In the genomic region with DNA sequence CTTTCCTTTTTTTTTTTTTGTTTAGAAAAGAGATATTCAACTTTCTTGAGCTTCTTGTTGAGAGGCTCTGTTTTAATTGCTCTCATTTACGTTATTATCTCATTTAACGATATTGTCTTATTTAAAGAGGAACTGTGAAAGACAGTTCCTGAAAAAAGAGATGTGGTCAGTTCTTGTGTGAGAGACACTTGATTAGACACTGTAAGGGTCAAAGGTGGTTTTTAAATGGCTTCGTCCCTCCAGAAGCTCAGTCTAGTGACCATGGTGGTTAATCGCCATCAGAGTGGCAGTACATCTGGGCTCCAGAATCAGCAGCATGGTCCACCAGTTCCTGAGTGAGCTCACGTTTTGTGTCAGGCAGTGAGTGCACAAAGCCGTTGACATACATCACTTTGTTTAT, we compare ENCODE assay signal across 26 cellular contexts. TPM values are rescaled to one million over a fixed set of nuclear protein-coding genes. Genes with fewer than 3 reads are reported as not detected.
"Had no signal": no experiment of that assay in that cellular context is flagged by ENCODE, and none has a peak within 500 bp of the region (broad histone marks: within the 10 kb centered on the region; RNA-seq: fewer than 3 reads in every experiment).

No MANE protein-coding gene starts in this region.

- H3K4me1 Mint-ChIP-seq: activated naive CD8-positive, alpha-beta T cell treated with anti-CD3 and anti-CD28 coated beads, Interleukin-2, amount 10 ng/mL, durations not matched to agents 7 days and 5 days; mesothelial cell of epicardium; natural killer cell had no signal

- H3K27ac Mint-ChIP-seq: activated naive CD4-positive, alpha-beta T cell treated with anti-CD3 and anti-CD28 coated beads for 36 hours; activated naive CD8-positive, alpha-beta T cell treated with anti-CD3 and anti-CD28 coated beads, Interleukin-2, amount 10 ng/mL, durations not matched to agents 7 days and 5 days; activated T-cell treated with anti-CD3 and anti-CD28 coated beads, Interleukin-2, amount 50 U/mL, for 24 hours; effector memory CD8-positive, alpha-beta T cell; mesothelial cell of epicardium; natural killer cell; progenitor cell of endocrine pancreas had no signal

- H3K36me3 Mint-ChIP-seq: activated naive CD8-positive, alpha-beta T cell treated with anti-CD3 and anti-CD28 coated beads, Interleukin-2, amount 10 ng/mL, durations not matched to agents 7 days and 5 days; mesothelial cell of epicardium; natural killer cell had no signal

- DNase-seq: activated CD8-positive, alpha-beta memory T cell treated with anti-CD3 and anti-CD28 coated beads, Interleukin-2, amount 50 U/mL, for 4 hours; activated naive CD4-positive, alpha-beta T cell treated with anti-CD3 and anti-CD28 coated beads for 36 hours; activated naive CD8-positive, alpha-beta T cell treated with anti-CD3 and anti-CD28 coated beads, Interleukin-2, amount 10 ng/mL, durations not matched to agents 7 days and 5 days; activated T-cell treated with anti-CD3 and anti-CD28 coated beads, Interleukin-2, amount 50 U/mL, for 24 hours; amniotic stem cell; colonic mucosa; dorsolateral prefrontal cortex; effector memory CD8-positive, alpha-beta T cell; gastrocnemius medialis; left ventricle myocardium inferior; mammary epithelial cell; natural killer cell; retina; sigmoid colon; stimulated activated CD4-positive, alpha-beta T cell treated with anti-CD3 and anti-CD28 coated beads, Interleukin-15, amount 100 ng/mL, for 24 hours; stimulated activated naive CD4-positive, alpha-beta T cell; testis; trophoblast cell had no signal

- H3K27ac ChIP-seq: breast epithelium, colonic mucosa, gastrocnemius medialis, left ventricle myocardium inferior, sigmoid colon, testis had no signal

- H3K9me3 Mint-ChIP-seq: activated naive CD4-positive, alpha-beta T cell treated with anti-CD3 and anti-CD28 coated beads for 36 hours; activated naive CD8-positive, alpha-beta T cell treated with anti-CD3 and anti-CD28 coated beads, Interleukin-2, amount 10 ng/mL, durations not matched to agents 7 days and 5 days; activated T-cell treated with anti-CD3 and anti-CD28 coated beads, Interleukin-2, amount 50 U/mL, for 24 hours; effector memory CD8-positive, alpha-beta T cell; mesothelial cell of epicardium; natural killer cell had no signal

- H3K4me1 ChIP-seq: breast epithelium, colonic mucosa, gastrocnemius medialis, left ventricle myocardium inferior, sigmoid colon, testis had no signal

- H3K27me3 ChIP-seq: breast epithelium, colonic mucosa, sigmoid colon, testis had no signal

- FAIRE-seq: endothelial cell of umbilical vein had no signal

- ATAC-seq: effector memory CD8-positive, alpha-beta T cell; esophagus mucosa; gastrocnemius medialis; natural killer cell had no signal

- H3K4me3 Mint-ChIP-seq: activated naive CD4-positive, alpha-beta T cell treated with anti-CD3 and anti-CD28 coated beads for 36 hours; activated naive CD8-positive, alpha-beta T cell treated with anti-CD3 and anti-CD28 coated beads, Interleukin-2, amount 10 ng/mL, durations not matched to agents 7 days and 5 days; activated T-cell treated with anti-CD3 and anti-CD28 coated beads, Interleukin-2, amount 50 U/mL, for 24 hours; effector memory CD8-positive, alpha-beta T cell; mesothelial cell of epicardium; natural killer cell had no signal

RNA-seq across cellular contexts. Expression of a gene that starts 57.9 kb away (rescaled TPM):
- total RNA-seq: activated naive CD4-positive, alpha-beta T cell treated with anti-CD3 and anti-CD28 coated beads for 36 hours; activated naive CD8-positive, alpha-beta T cell treated with anti-CD3 and anti-CD28 coated beads, Interleukin-2, amount 10 ng/mL, durations not matched to agents 7 days and 5 days; endothelial cell of umbilical vein; esophagus mucosa; mammary epithelial cell; osteocyte; smooth muscle cell; T-helper 2 cell treated with Interferon-gamma antibody and Interleukin-4, amounts not matched to agents 100 ng/mL and 5 ng/mL, for 36 hours had no signal
- polyA plus RNA-seq: endothelial cell of umbilical vein, mammary epithelial cell, smooth muscle cell had no signal
